ENCODE assay signal across 14 cellular contexts in the genomic region with DNA sequence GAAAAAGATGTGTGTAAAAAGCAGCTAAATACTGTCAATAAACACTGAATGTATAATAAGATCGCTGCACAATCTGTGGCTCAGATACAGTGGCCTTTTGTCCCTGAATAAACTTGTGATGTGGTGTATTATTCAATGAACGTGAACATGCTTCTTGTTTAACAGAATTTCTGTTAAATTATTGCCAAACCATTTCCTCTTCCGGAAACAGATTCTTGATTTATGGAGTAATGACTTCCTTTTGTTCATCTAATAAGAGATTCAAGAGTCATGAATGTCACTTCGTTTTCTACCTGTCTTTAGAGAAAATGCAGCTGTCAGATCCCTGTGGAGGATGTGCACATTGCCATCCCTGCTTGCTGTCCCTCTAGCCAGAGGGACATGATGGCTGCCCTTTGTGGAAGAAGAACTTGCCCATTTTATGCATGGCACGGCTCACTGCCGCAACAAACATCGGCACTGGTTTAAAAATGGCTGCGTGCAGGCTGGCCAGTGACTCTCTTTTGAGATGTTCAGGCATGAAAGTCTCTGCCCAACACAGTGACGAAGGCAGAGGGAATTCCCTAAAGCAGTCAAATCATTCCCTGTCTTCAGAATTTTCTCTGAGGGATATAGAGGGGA. TPM values are rescaled to one million over a fixed set of nuclear protein-coding genes. Genes with fewer than 3 reads are reported as not detected.
DNase-seq lines count a peak whose midpoint lies in the region; ATAC-seq, FAIRE-seq and TF ChIP-seq lines count a peak whose summit lies in the region.
"Had no signal": no experiment of that assay in that cellular context is flagged by ENCODE, and none has a peak within 500 bp of the region (broad histone marks: within the 10 kb centered on the region; RNA-seq: fewer than 3 reads in every experiment).

No MANE protein-coding gene starts in this region.

- TF ChIP-seq EP300 in HepG2 (IDR thresholded peaks at IDR 0.05; ENCODE audit: low read depth in 2 of 2, low read length in 2 of 2) (no peak), HepG2 (CRISPR knock-in tag; IDR thresholded peaks at IDR 0.05; ENCODE audit: borderline replicate concordance) (no peak)

- H3K27me3 ChIP-seq in liver (ENCODE audit: control insufficient read depth in 4 of 4, insufficient read depth in 4 of 4, low read length in 3 of 4) = no peaks in the 10 kb centered on the region
- no peaks in the 10 kb centered on the region for H3K27me3 ChIP-seq in HepG2 (ENCODE audit: control insufficient read depth in 1 of 2, insufficient read depth in 2 of 2, low read length in 2 of 2)
- H3K27me3 ChIP-seq in adrenal gland = no peaks in the 10 kb centered on the region
- H3K27me3 ChIP-seq: hepatocyte had no signal

- TF ChIP-seq RAD21 in liver (IDR thresholded peaks at IDR 0.05) = no peak
- no peak for TF ChIP-seq RAD21 in HepG2 (CRISPR knock-in tag; IDR thresholded peaks at IDR 0.05)

- no peaks in the 10 kb centered on the region for H4K20me1 ChIP-seq in HepG2 (ENCODE audit: insufficient read depth, low read length)

- no peaks in the 10 kb centered on the region for H3K79me2 ChIP-seq in HepG2 (ENCODE audit: insufficient read depth, low read length)
- H3K79me2 ChIP-seq: hepatocyte had no signal

- intact Hi-C loops in HepG2 (cut with micrococcal nuclease; ENCODE audit: unreplicated experiment) = no loop called here
- intact Hi-C loops in adrenal gland (cut with DNase I) = no loop called here

- H3K4me3 ChIP-seq in liver (ENCODE audit: low read depth in 1 of 3, low read length in 3 of 3) = no peak overlapping the region
- no peak overlapping the region for H3K4me3 ChIP-seq in HepG2 (replicated peaks in 1 of 3; ENCODE audit: insufficient read depth in 1 of 3, low read depth in 2 of 3, low read length in 3 of 3)
- H3K4me3 ChIP-seq in adrenal gland = no peak overlapping the region
- H3K4me3 ChIP-seq: hepatocyte had no signal

- H3K36me3 ChIP-seq in liver (ENCODE audit: control insufficient read depth in 4 of 4, insufficient read depth in 3 of 4, low read depth in 1 of 4, low read length in 3 of 4) (no peaks in the 10 kb centered on the region), HepG2 (replicated peaks in 1 of 2; ENCODE audit: control insufficient read depth in 1 of 2, insufficient read depth in 2 of 2, low read length in 2 of 2) (no peaks in the 10 kb centered on the region), adrenal gland (replicated peaks in 1 of 2) (no peaks in the 10 kb centered on the region)

- H3K27ac ChIP-seq in liver (ENCODE audit: low read depth in 1 of 2, low read length in 2 of 2) (peak overlapping the region; percentile 3 to 6), HepG2 (ENCODE audit: extremely low read length, insufficient read depth, low read length) (no peak overlapping the region), adrenal gland (peak overlapping the region in 2 of 5 donors; percentile 42 to 59)
- H3K27ac ChIP-seq: hepatocyte had no signal

- no TSS peak for BruUV-seq in HepG2 (replicated peaks; lab: Mats Ljungman, UMichigan)

- TF ChIP-seq CTCF in liver (IDR thresholded peaks at IDR 0.05; ENCODE audit: low read depth, low read length, missing input control) (no peak), HepG2 (CRISPR knock-in tag; IDR thresholded peaks at IDR 0.05) (no peak), adrenal gland (IDR thresholded peaks at IDR 0.05) (no peak)

- no peak overlapping the region for H2AFZ ChIP-seq in HepG2 (ENCODE audit: low read length)
- H2AFZ ChIP-seq: hepatocyte had no signal

- 79% methylated on average over 9 of the region's 9 CpGs for WGBS in liver
- WGBS in HepG2 (ENCODE audit: low lambda C conversion rate) = 14% methylated on average over 5 of the region's 9 CpGs
- 65 to 75% (median 74%) methylated on average over 8 to 9 of the region's 9 CpGs for WGBS in adrenal gland, 4 donors

- TF ChIP-seq POLR2A in HepG2 (IDR thresholded peaks at IDR 0.05; ENCODE audit: insufficient read depth in 1 of 2, low read depth in 2 of 2, low read length in 2 of 2) (no peak), erythroblast (IDR thresholded peaks at IDR 0.05; ENCODE audit: low read length) (no peak), adrenal gland (IDR thresholded peaks at IDR 0.05) (no peak)

- no peak overlapping the region for H3K4me2 ChIP-seq in HepG2 (ENCODE audit: low read depth, low read length)
- H3K4me2 ChIP-seq: hepatocyte had no signal

- DNase-seq in HepG2 (ENCODE audit: low spot score) (no peak), RPMI7951 (ENCODE audit: low read depth) (peak; percentile 36), foreskin melanocyte (peak; percentile 55), EL (no peak), erythroblast (lab: John Stamatoyannopoulos, UW) (no peak), adrenal gland (no peak), NCI-H1048 (lab: John Stamatoyannopoulos, UW) (no peak)
- DNase-seq: anterior cingulate cortex; Calu3; stimulated activated CD4-positive, alpha-beta T cell treated with anti-CD3 and anti-CD28 coated beads, Interleukin-15, amount 100 ng/mL, for 24 hours; stimulated activated naive CD4-positive, alpha-beta T cell treated with Interleukin-2 at 50 U/mL for 16 hours had no signal

- no peak for FAIRE-seq in HepG2 (lab: Jason Lieb, UNC)

- CTCF ChIA-PET in HepG2 (lab: Yijun Ruan, JAX; ENCODE audit: low intra/inter-chr PET ratio, low total read pairs) = no interaction called here

- in situ Hi-C loops in HepG2 (cut with HindIII; ENCODE audit: extremely low pct_ligation_motif_present, low pct_unique_long_range_greater_than_20kb) = no loop called here

- H3K9ac ChIP-seq in liver (ENCODE audit: low read depth in 1 of 2, low read length in 2 of 2) (no peak overlapping the region), HepG2 (ENCODE audit: insufficient read depth, low read depth, low read length) (no peak overlapping the region)

- ATAC-seq in HepG2 = no peak
- ATAC-seq: activated CD4-positive, CD25-positive, alpha-beta regulatory T cell treated with anti-CD3 and anti-CD28 coated beads, Interleukin-2, amount 50 U/mL, for 24 hours had no signal

- POLR2A ChIA-PET in HepG2 (lab: Yijun Ruan, JAX) = no interaction called here

- H3K9me3 ChIP-seq in liver (ENCODE audit: control insufficient read depth in 4 of 4, low read length in 3 of 4) (no peaks in the 10 kb centered on the region), HepG2 (ENCODE audit: low read length) (no peaks in the 10 kb centered on the region), adrenal gland (replicated peaks in 1 of 3) (no peaks in the 10 kb centered on the region)

- H3K4me1 ChIP-seq in liver (ENCODE audit: control insufficient read depth in 4 of 4, insufficient read depth in 4 of 4, low read length in 3 of 4) (peaks cover 1 to 20% (median 15%) of the 10 kb centered on the region in 4 donors), HepG2 (ENCODE audit: insufficient read depth, low read length) (peaks cover 12% of the 10 kb centered on the region; the same call in 1 of the 2 replicates), adrenal gland (replicated peaks in 1 of 2) (peaks cover 8 to 19% of the 10 kb centered on the region in 2 donors)

RNA-seq across cellular contexts. Expression of gene TNFSF13B, which starts 3.1 kb away (rescaled TPM):
- total RNA-seq in liver (10 to 100 TPM in 1 of 2 donors, 1 to 10 TPM in 1; 5.8 to 11.6 TPM), HepG2 (2016; rRNA removed; fragmentation: Illumina TruSeq; extraction: Trizol) (0.20 TPM in 1 of 2 replicates, not detected in the other), adrenal gland (10 to 100 TPM in 7 of 8 donors, 1 to 10 TPM in 1; 9.9 to 81.3 (median 20.4) TPM)
- polyA plus RNA-seq in liver (1 to 10 TPM; 1.8 to 3.4 TPM), HepG2 (2011; rRNA removed) (0.13 and 0.30 TPM in 2 replicates), adrenal gland (10 to 100 TPM in 1 of 3 donors, 1 to 10 TPM in 2; 6.8 to 16.1 (median 8.6) TPM)
- total RNA-seq in HepG2 (2016; cell fraction: cytosol; rRNA removed; fragmentation: Illumina TruSeq; extraction: Trizol; ENCODE audit: low read depth) = not detected in 2 replicates
- total RNA-seq in HepG2 (2016; cell fraction: insoluble cytoplasmic fraction; rRNA removed; fragmentation: Illumina TruSeq; extraction: Trizol) = not detected in 2 replicates
- total RNA-seq in HepG2 (2016; cell fraction: membrane; rRNA removed; fragmentation: Illumina TruSeq; extraction: Trizol) = 0.07 and 0.15 TPM in 2 replicates
- total RNA-seq in HepG2 (2016; cell fraction: nucleus; rRNA removed; fragmentation: Illumina TruSeq; extraction: Trizol) = 0.44 TPM in 1 of 2 replicates, not detected in the other
- polyA plus RNA-seq in HepG2 (2011; cell fraction: cytosol; rRNA removed) = 0.05 TPM in 1 of 2 replicates, not detected in the other
- 0.71 and 0.74 TPM in 2 replicates for polyA plus RNA-seq in HepG2 (2011; cell fraction: nucleus; rRNA removed)
- not detected in 2 replicates for polyA plus RNA-seq in HepG2 (2012)
- 0.08 and 0.14 TPM in 2 replicates for polyA plus RNA-seq in HepG2 (2016; cell fraction: cytosol; fragmentation: Illumina TruSeq; extraction: Trizol; ENCODE audit: low read depth)
- polyA plus RNA-seq in HepG2 (2016; cell fraction: insoluble cytoplasmic fraction; fragmentation: Illumina TruSeq; extraction: Trizol; ENCODE audit: low read depth) = 0.39 TPM in 1 of 2 replicates, not detected in the other
- 0.09 and 0.54 TPM in 2 replicates for polyA plus RNA-seq in HepG2 (2016; cell fraction: membrane; fragmentation: Illumina TruSeq; extraction: Trizol; ENCODE audit: low read depth)
- 0.17 TPM in 1 of 2 replicates, not detected in the other for polyA plus RNA-seq in HepG2 (2016; cell fraction: nucleus; fragmentation: Illumina TruSeq; extraction: Trizol; ENCODE audit: insufficient read depth, low read depth)
- polyA minus RNA-seq in HepG2 (2011; rRNA and poly(A)+ RNA removed; ENCODE audit: low replicate concordance) = not detected in 2 replicates
- polyA minus RNA-seq in HepG2 (2011; cell fraction: cytosol; rRNA and poly(A)+ RNA removed) = not detected in 2 replicates
- polyA minus RNA-seq in HepG2 (2011; cell fraction: nucleus; rRNA and poly(A)+ RNA removed) = 1.7 and 4.0 TPM in 2 replicates
- 1.6 and 2.8 TPM in 2 replicates for total RNA-seq in RPMI7951 (2014; rRNA removed; shearing (Covaris generic))

RNA-seq across cellular contexts. Expression of gene ABHD13, which starts 48.2 kb away (rescaled TPM):
- total RNA-seq in liver (10 to 100 TPM in 1 of 2 donors, 1 to 10 TPM in 1; 7.8 to 10.3 TPM), HepG2 (2016; rRNA removed; fragmentation: Illumina TruSeq; extraction: Trizol) (6.1 and 6.2 TPM in 2 replicates), adrenal gland (10 to 100 TPM in 1 of 8 donors, 1 to 10 TPM in 7; 5.5 to 10.0 (median 8.3) TPM)
- polyA plus RNA-seq in liver (1 to 10 TPM; 3.6 to 5.8 TPM), HepG2 (2011; rRNA removed) (3.9 and 4.3 TPM in 2 replicates), adrenal gland (1 to 10 TPM; 2.6 to 9.9 (median 3.2) TPM)
- 0.88 and 0.91 TPM in 2 replicates for total RNA-seq in HepG2 (2016; cell fraction: cytosol; rRNA removed; fragmentation: Illumina TruSeq; extraction: Trizol; ENCODE audit: low read depth)
- 6.4 and 6.7 TPM in 2 replicates for total RNA-seq in HepG2 (2016; cell fraction: insoluble cytoplasmic fraction; rRNA removed; fragmentation: Illumina TruSeq; extraction: Trizol)
- 3.5 and 3.9 TPM in 2 replicates for total RNA-seq in HepG2 (2016; cell fraction: membrane; rRNA removed; fragmentation: Illumina TruSeq; extraction: Trizol)
- total RNA-seq in HepG2 (2016; cell fraction: nucleus; rRNA removed; fragmentation: Illumina TruSeq; extraction: Trizol) = 9.7 and 9.8 TPM in 2 replicates
- 1.8 and 3.1 TPM in 2 replicates for polyA plus RNA-seq in HepG2 (2011; cell fraction: cytosol; rRNA removed)
- 1.7 and 1.8 TPM in 2 replicates for polyA plus RNA-seq in HepG2 (2011; cell fraction: nucleus; rRNA removed)
- 4.6 and 5.0 TPM in 2 replicates for polyA plus RNA-seq in HepG2 (2012)
- polyA plus RNA-seq in HepG2 (2016; cell fraction: cytosol; fragmentation: Illumina TruSeq; extraction: Trizol; ENCODE audit: low read depth) = 0.79 and 0.99 TPM in 2 replicates
- 5.7 and 6.3 TPM in 2 replicates for polyA plus RNA-seq in HepG2 (2016; cell fraction: insoluble cytoplasmic fraction; fragmentation: Illumina TruSeq; extraction: Trizol; ENCODE audit: low read depth)
- polyA plus RNA-seq in HepG2 (2016; cell fraction: membrane; fragmentation: Illumina TruSeq; extraction: Trizol; ENCODE audit: low read depth) = 2.1 and 2.7 TPM in 2 replicates
- polyA plus RNA-seq in HepG2 (2016; cell fraction: nucleus; fragmentation: Illumina TruSeq; extraction: Trizol; ENCODE audit: insufficient read depth, low read depth) = 10.7 and 10.8 TPM in 2 replicates
- 1.6 and 2.1 TPM in 2 replicates for polyA minus RNA-seq in HepG2 (2011; rRNA and poly(A)+ RNA removed; ENCODE audit: low replicate concordance)
- polyA minus RNA-seq in HepG2 (2011; cell fraction: cytosol; rRNA and poly(A)+ RNA removed) = 2.8 and 3.4 TPM in 2 replicates
- 14.7 and 16.7 TPM in 2 replicates for polyA minus RNA-seq in HepG2 (2011; cell fraction: nucleus; rRNA and poly(A)+ RNA removed)
- total RNA-seq in RPMI7951 (2014; rRNA removed; shearing (Covaris generic)) = 6.9 and 8.3 TPM in 2 replicates

RNA-seq across cellular contexts. Expression of gene LIG4, which starts 51.1 kb away (rescaled TPM):
- total RNA-seq in liver (1 to 10 TPM; 6.2 to 9.5 TPM), HepG2 (2016; rRNA removed; fragmentation: Illumina TruSeq; extraction: Trizol) (4.0 and 6.5 TPM in 2 replicates), adrenal gland (10 to 100 TPM in 6 of 8 donors, 1 to 10 TPM in 2; 5.9 to 16.7 (median 12.8) TPM)
- polyA plus RNA-seq in liver (1 to 10 TPM; 4.3 TPM), HepG2 (2011; rRNA removed) (4.5 and 5.0 TPM in 2 replicates), adrenal gland (10 to 100 TPM in 2 of 3 donors, 1 to 10 TPM in 1; 9.8 to 20.1 (median 14.3) TPM)
- total RNA-seq in HepG2 (2016; cell fraction: cytosol; rRNA removed; fragmentation: Illumina TruSeq; extraction: Trizol; ENCODE audit: low read depth) = 0.09 and 0.20 TPM in 2 replicates
- 3.9 and 6.1 TPM in 2 replicates for total RNA-seq in HepG2 (2016; cell fraction: insoluble cytoplasmic fraction; rRNA removed; fragmentation: Illumina TruSeq; extraction: Trizol)
- total RNA-seq in HepG2 (2016; cell fraction: membrane; rRNA removed; fragmentation: Illumina TruSeq; extraction: Trizol) = 1.1 TPM in 2 replicates
- total RNA-seq in HepG2 (2016; cell fraction: nucleus; rRNA removed; fragmentation: Illumina TruSeq; extraction: Trizol) = 4.8 and 5.4 TPM in 2 replicates
- 1.2 and 2.0 TPM in 2 replicates for polyA plus RNA-seq in HepG2 (2011; cell fraction: cytosol; rRNA removed)
- 6.0 and 11.1 TPM in 2 replicates for polyA plus RNA-seq in HepG2 (2011; cell fraction: nucleus; rRNA removed)
- 6.3 and 7.9 TPM in 2 replicates for polyA plus RNA-seq in HepG2 (2012)
- 0.09 TPM in 2 replicates for polyA plus RNA-seq in HepG2 (2016; cell fraction: cytosol; fragmentation: Illumina TruSeq; extraction: Trizol; ENCODE audit: low read depth)
- 4.8 and 5.7 TPM in 2 replicates for polyA plus RNA-seq in HepG2 (2016; cell fraction: insoluble cytoplasmic fraction; fragmentation: Illumina TruSeq; extraction: Trizol; ENCODE audit: low read depth)
- 0.58 and 0.64 TPM in 2 replicates for polyA plus RNA-seq in HepG2 (2016; cell fraction: membrane; fragmentation: Illumina TruSeq; extraction: Trizol; ENCODE audit: low read depth)
- 11.9 and 12.1 TPM in 2 replicates for polyA plus RNA-seq in HepG2 (2016; cell fraction: nucleus; fragmentation: Illumina TruSeq; extraction: Trizol; ENCODE audit: insufficient read depth, low read depth)
- polyA minus RNA-seq in HepG2 (2011; rRNA and poly(A)+ RNA removed; ENCODE audit: low replicate concordance) = 0.88 and 2.3 TPM in 2 replicates
- polyA minus RNA-seq in HepG2 (2011; cell fraction: cytosol; rRNA and poly(A)+ RNA removed) = 2.0 and 2.9 TPM in 2 replicates
- 5.0 and 7.8 TPM in 2 replicates for polyA minus RNA-seq in HepG2 (2011; cell fraction: nucleus; rRNA and poly(A)+ RNA removed)
- total RNA-seq in RPMI7951 (2014; rRNA removed; shearing (Covaris generic)) = 7.9 and 8.3 TPM in 2 replicates

Comparison
In these comparisons a context has a peak if more than half of its experiments do, and no peak if none do; other contexts are left out.
1. DNase-seq: peak in RPMI7951 (single experiment) and foreskin melanocyte (single experiment); none in HepG2 (single experiment), EL (single experiment), erythroblast (0 of 2), adrenal gland (0 of 7) and NCI-H1048 (single experiment).